Comparison of ENCODE assay signal across 8 cellular contexts in the genomic region with DNA sequence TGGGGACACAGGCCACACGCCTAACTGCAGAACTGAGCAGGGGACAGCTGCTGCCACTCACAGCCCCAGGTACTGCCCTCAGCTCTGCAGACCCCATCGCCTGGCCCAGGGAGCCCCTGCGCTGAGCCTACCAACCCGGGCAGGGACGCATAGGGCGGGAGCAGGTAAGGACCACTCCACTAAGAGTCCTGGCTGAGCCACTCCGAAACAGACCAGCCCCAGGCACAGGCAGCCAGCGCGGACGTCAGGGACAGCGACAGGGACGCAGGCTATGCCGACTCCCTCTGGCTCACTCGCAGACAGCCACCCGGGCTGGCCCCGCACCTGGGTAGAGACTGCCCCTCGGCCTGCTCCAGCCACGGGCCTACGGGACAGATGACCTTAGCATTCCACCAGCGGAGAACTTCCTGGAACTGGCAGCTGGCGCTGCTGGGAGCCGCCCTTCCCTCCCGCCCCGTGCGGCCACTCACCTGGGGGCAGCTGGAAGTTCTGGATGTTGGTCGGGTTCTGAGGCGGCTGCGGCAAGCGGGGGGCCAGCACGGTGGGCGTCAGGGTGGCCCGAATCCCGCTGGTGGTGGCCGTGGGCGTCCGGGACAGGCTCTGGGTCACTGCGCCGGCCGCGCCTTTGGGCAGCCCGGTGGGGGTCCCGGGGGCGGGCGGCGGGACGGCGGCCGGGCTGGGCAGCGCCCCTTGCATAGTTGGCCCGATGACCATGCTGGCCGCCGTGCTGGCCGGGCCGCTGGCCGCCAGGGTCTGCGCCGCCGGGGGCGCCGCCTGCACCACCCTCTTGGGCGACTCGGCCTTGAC. TPM values are rescaled to one million over a fixed set of nuclear protein-coding genes. Genes with fewer than 3 reads are reported as not detected.
A peak's percentile ranks its signal among the peaks of the same experiment; 100 is the strongest.
DNase-seq lines count a peak whose midpoint lies in the region; ATAC-seq and TF ChIP-seq lines count a peak whose summit lies in the region.

No MANE protein-coding gene starts in this region.

- H3K9me3 Mint-ChIP-seq in activated naive CD4-positive, alpha-beta T cell treated with anti-CD3 and anti-CD28 coated beads for 36 hours, result no peaks in the 10 kb centered on the region
- H3K9me3 Mint-ChIP-seq in MCF 10A (ENCODE audit: unreplicated experiment), result no peaks in the 10 kb centered on the region

- H3K27me3 ChIP-seq in tibial artery, result no peaks in the 10 kb centered on the region

- H3K36me3 ChIP-seq in tibial artery, result no peaks in the 10 kb centered on the region

- H3K9me3 ChIP-seq in tibial artery, result no peaks in the 10 kb centered on the region

- TF ChIP-seq CTCF in MCF 10A (IDR thresholded peaks at IDR 0.05; ENCODE audit: unreplicated experiment) (no peak), tibial artery (IDR thresholded peaks at IDR 0.05) (no peak)

- H3K4me3 ChIP-seq in tibial artery, result peak overlapping the region; percentile 52 to 58

- H3K4me3 Mint-ChIP-seq in activated naive CD4-positive, alpha-beta T cell treated with anti-CD3 and anti-CD28 coated beads for 36 hours, result peak overlapping the region; percentile 75
- H3K4me3 Mint-ChIP-seq in MCF 10A (ENCODE audit: unreplicated experiment), result peak overlapping the region; percentile 63

- H3K27ac Mint-ChIP-seq in activated naive CD4-positive, alpha-beta T cell treated with anti-CD3 and anti-CD28 coated beads for 36 hours, result no peak overlapping the region
- H3K27ac Mint-ChIP-seq in MCF 10A (ENCODE audit: low read depth, unreplicated experiment), result no peak overlapping the region

- ATAC-seq in left lobe of liver, result peak; percentile 70

- peak overlapping the region in 1 of 2 donors; percentile 22 for H3K27ac ChIP-seq in tibial artery

- DNase-seq in activated naive CD4-positive, alpha-beta T cell treated with anti-CD3 and anti-CD28 coated beads for 36 hours, result no peak
- DNase-seq in activated naive CD4-positive, alpha-beta T cell treated with anti-CD3 and anti-CD28 coated beads, Interleukin-2, amount 50 U/mL, for 16 hours, result no peak
- DNase-seq in MCF 10A (ENCODE audit: unreplicated experiment) (no peak), left lobe of liver (ENCODE audit: low spot score) (peak; percentile 75), tibial artery (no peak), NCI-H1048 (lab: John Stamatoyannopoulos, UW) (no peak)
- no peak for DNase-seq in stimulated activated CD8-positive, alpha-beta memory T cell treated with anti-CD3 and anti-CD28 coated beads, Interleukin-4, amount 100 ng/mL, for 48 hours
- DNase-seq in activated CD4-positive, CD25-positive, alpha-beta regulatory T cell treated with anti-CD3 and anti-CD28 coated beads, Interleukin-2, amount 50 U/mL, for 72 hours, result no peak

- peaks cover 64% of the 10 kb centered on the region for H3K4me1 Mint-ChIP-seq in activated naive CD4-positive, alpha-beta T cell treated with anti-CD3 and anti-CD28 coated beads for 36 hours (ENCODE audit: low read depth)
- H3K4me1 Mint-ChIP-seq in MCF 10A (ENCODE audit: insufficient read depth, unreplicated experiment), result peaks cover 20% of the 10 kb centered on the region

- POLR2A ChIA-PET in MCF 10A (lab: Yijun Ruan, JAX), result interaction anchor here (0.8 to 2.3 kb wide), 4 partner anchors 10 to 297 kb away, joined by 3 to 13 read pairs (median 4); a partner anchor contains a TSS

- BruUV-seq in MCF 10A (replicated peaks; lab: Mats Ljungman, UMichigan), result no TSS peak

- no peaks in the 10 kb centered on the region for H3K27me3 Mint-ChIP-seq in activated naive CD4-positive, alpha-beta T cell treated with anti-CD3 and anti-CD28 coated beads for 36 hours (ENCODE audit: low read depth)
- no peaks in the 10 kb centered on the region for H3K27me3 Mint-ChIP-seq in MCF 10A (ENCODE audit: insufficient read depth, unreplicated experiment)

- H3K36me3 Mint-ChIP-seq in activated naive CD4-positive, alpha-beta T cell treated with anti-CD3 and anti-CD28 coated beads for 36 hours (ENCODE audit: low read depth), result peaks cover 4% of the 10 kb centered on the region
- H3K36me3 Mint-ChIP-seq in MCF 10A (ENCODE audit: insufficient read depth, unreplicated experiment), result peaks cover 24% of the 10 kb centered on the region

- CTCF ChIA-PET in activated naive CD4-positive, alpha-beta T cell treated with anti-CD3 and anti-CD28 coated beads for 36 hours (lab: Charles Lee), result no interaction called here
- CTCF ChIA-PET in MCF 10A (lab: Yijun Ruan, JAX), result interaction anchor here (0.7 to 1.6 kb wide), 3 partner anchors 53 to 77 kb away, joined by 3 to 4 read pairs (median 3); no protein-coding TSS in a partner anchor

- intact Hi-C loops in activated naive CD4-positive, alpha-beta T cell treated with anti-CD3 and anti-CD28 coated beads for 36 hours (cut with micrococcal nuclease), result no loop called here
- intact Hi-C loops in MCF 10A (cut with micrococcal nuclease), result no loop called here
- intact Hi-C loops in tibial artery (cut with DNase I; ENCODE audit: low total_unique reads), result no loop called here

- peaks cover 7 to 40% (median 32%) of the 10 kb centered on the region in 4 donors for H3K4me1 ChIP-seq in tibial artery

RNA-seq across cellular contexts. Expression of a gene that starts 1.5 kb away (rescaled TPM):
- 10 to 100 TPM; 15.0 to 15.4 TPM for total RNA-seq in activated naive CD4-positive, alpha-beta T cell treated with anti-CD3 and anti-CD28 coated beads for 36 hours
- total RNA-seq in MCF 10A (2022) (15.9 and 16.1 TPM in 2 replicates), left lobe of liver (11.3 TPM)

RNA-seq across cellular contexts. Expression of a gene that starts 58.1 kb away (rescaled TPM):
- 10 to 100 TPM; 29.6 to 33.3 TPM for total RNA-seq in activated naive CD4-positive, alpha-beta T cell treated with anti-CD3 and anti-CD28 coated beads for 36 hours
- total RNA-seq in MCF 10A (2022), result 33.3 and 35.1 TPM in 2 replicates
- 19.6 TPM for total RNA-seq in left lobe of liver
